Comparison of ENCODE assay signal across 9 cellular contexts in genomic region chr13:51803018-51803417, GRCh38. TPM values are rescaled to one million over a fixed set of nuclear protein-coding genes. Genes with fewer than 3 reads are reported as not detected.
DNase-seq lines count a peak whose midpoint lies in the region; ATAC-seq, FAIRE-seq and TF ChIP-seq lines count a peak whose summit lies in the region.
"Had no signal": no experiment of that assay in that cellular context is flagged by ENCODE, and none has a peak within 500 bp of the region (broad histone marks: within the 10 kb centered on the region; RNA-seq: fewer than 3 reads in every experiment).

No MANE protein-coding gene starts in this region.

- intact Hi-C loops in kidney (cut with DNase I): no loop called here

- H3K27me3 ChIP-seq in suprapubic skin: no peaks in the 10 kb centered on the region

- 52% methylated on average over 5 of the region's 5 CpGs for WGBS in suprapubic skin

- no peak for TF ChIP-seq POLR2A in suprapubic skin (IDR thresholded peaks at IDR 0.05)

- peak overlapping the region; percentile 87 for H3K4me3 Mint-ChIP-seq in activated CD8-positive, alpha-beta memory T cell treated with anti-CD3 and anti-CD28 coated beads, Interleukin-2, amount 10 ng/mL, durations not matched to agents 7 days and 5 days
- H3K4me3 Mint-ChIP-seq in activated naive CD8-positive, alpha-beta T cell treated with anti-CD3 and anti-CD28 coated beads, Interleukin-2, amount 10 ng/mL, durations not matched to agents 7 days and 5 days: peak overlapping the region; percentile 87

- peak overlapping the region; percentile 100 for H3K27ac Mint-ChIP-seq in activated CD8-positive, alpha-beta memory T cell treated with anti-CD3 and anti-CD28 coated beads, Interleukin-2, amount 10 ng/mL, durations not matched to agents 7 days and 5 days
- peak overlapping the region; percentile 99 for H3K27ac Mint-ChIP-seq in activated naive CD8-positive, alpha-beta T cell treated with anti-CD3 and anti-CD28 coated beads, Interleukin-2, amount 10 ng/mL, durations not matched to agents 7 days and 5 days

- no peaks in the 10 kb centered on the region for H3K27me3 Mint-ChIP-seq in activated CD8-positive, alpha-beta memory T cell treated with anti-CD3 and anti-CD28 coated beads, Interleukin-2, amount 10 ng/mL, durations not matched to agents 7 days and 5 days
- H3K27me3 Mint-ChIP-seq in activated naive CD8-positive, alpha-beta T cell treated with anti-CD3 and anti-CD28 coated beads, Interleukin-2, amount 10 ng/mL, durations not matched to agents 7 days and 5 days: no peaks in the 10 kb centered on the region

- ATAC-seq in activated CD8-positive, alpha-beta memory T cell treated with anti-CD3 and anti-CD28 coated beads, Interleukin-2, amount 10 ng/mL, durations not matched to agents 7 days and 5 days: no peak
- no peak for ATAC-seq in activated naive CD8-positive, alpha-beta T cell treated with anti-CD3 and anti-CD28 coated beads, Interleukin-2, amount 10 ng/mL, durations not matched to agents 7 days and 5 days (ENCODE audit: low read depth)
- no peak for ATAC-seq in HG03565 (IDR thresholded peaks at IDR 0.05; ENCODE audit: unreplicated experiment)

- no peak for TF ChIP-seq EP300 in suprapubic skin (IDR thresholded peaks at IDR 0.05)

- peaks cover 3% of the 10 kb centered on the region for H3K36me3 Mint-ChIP-seq in activated CD8-positive, alpha-beta memory T cell treated with anti-CD3 and anti-CD28 coated beads, Interleukin-2, amount 10 ng/mL, durations not matched to agents 7 days and 5 days
- H3K36me3 Mint-ChIP-seq in activated naive CD8-positive, alpha-beta T cell treated with anti-CD3 and anti-CD28 coated beads, Interleukin-2, amount 10 ng/mL, durations not matched to agents 7 days and 5 days: no peaks in the 10 kb centered on the region

- H3K36me3 ChIP-seq in kidney (ENCODE audit: control insufficient read depth in 1 of 2, insufficient read depth in 2 of 2, low read length in 2 of 2) (peaks cover 2 to 4% of the 10 kb centered on the region in 2 donors), suprapubic skin (peaks cover 2% of the 10 kb centered on the region)

- peaks cover 36% of the 10 kb centered on the region for H3K4me1 Mint-ChIP-seq in activated CD8-positive, alpha-beta memory T cell treated with anti-CD3 and anti-CD28 coated beads, Interleukin-2, amount 10 ng/mL, durations not matched to agents 7 days and 5 days
- H3K4me1 Mint-ChIP-seq in activated naive CD8-positive, alpha-beta T cell treated with anti-CD3 and anti-CD28 coated beads, Interleukin-2, amount 10 ng/mL, durations not matched to agents 7 days and 5 days: peaks cover 36% of the 10 kb centered on the region

- CTCF ChIA-PET in activated CD8-positive, alpha-beta memory T cell treated with anti-CD3 and anti-CD28 coated beads, Interleukin-2, amount 10 ng/mL, durations not matched to agents 7 days and 5 days (lab: Charles Lee): interaction anchor here (0.9 to 1.6 kb wide), 5 partner anchors 12 to 369 kb away, joined by 3 to 6 read pairs (median 4); no protein-coding TSS in a partner anchor

- peak overlapping the region; percentile 15 to 89 for H3K9ac ChIP-seq in kidney (ENCODE audit: low read length in 2 of 2)

- H3K9me3 ChIP-seq in kidney (ENCODE audit: control insufficient read depth in 1 of 2, low read length in 2 of 2) (no peaks in the 10 kb centered on the region), suprapubic skin (no peaks in the 10 kb centered on the region)

- FAIRE-seq in kidney (lab: Jason Lieb, UNC): no peak
- FAIRE-seq in frontal cortex (lab: Jason Lieb, UNC): no peak

- H3K4me1 ChIP-seq in kidney (ENCODE audit: control insufficient read depth in 1 of 2, insufficient read depth in 1 of 2, low read depth in 1 of 2, low read length in 2 of 2) (peaks cover 23 to 32% of the 10 kb centered on the region in 2 donors), suprapubic skin (peaks cover 58% of the 10 kb centered on the region)

- TF ChIP-seq CTCF in kidney (IDR thresholded peaks at IDR 0.05; ENCODE audit: borderline replicate concordance, extremely low read depth, insufficient read depth): no peak
- no peak for TF ChIP-seq CTCF in suprapubic skin (IDR thresholded peaks at IDR 0.05)

- H3K27ac ChIP-seq in kidney (ENCODE audit: low read depth in 2 of 2, low read length in 2 of 2) (peak overlapping the region; percentile 98 to 100), suprapubic skin (peak overlapping the region; percentile 99)

- H3K4me3 ChIP-seq in kidney (ENCODE audit: low read length in 2 of 2): peak overlapping the region; percentile 74 to 84
- peak overlapping the region; percentile 76 for H3K4me3 ChIP-seq in suprapubic skin

- no peaks in the 10 kb centered on the region for H3K9me3 Mint-ChIP-seq in activated CD8-positive, alpha-beta memory T cell treated with anti-CD3 and anti-CD28 coated beads, Interleukin-2, amount 10 ng/mL, durations not matched to agents 7 days and 5 days (ENCODE audit: low read depth)
- H3K9me3 Mint-ChIP-seq in activated naive CD8-positive, alpha-beta T cell treated with anti-CD3 and anti-CD28 coated beads, Interleukin-2, amount 10 ng/mL, durations not matched to agents 7 days and 5 days: no peaks in the 10 kb centered on the region

- DNase-seq in activated CD8-positive, alpha-beta memory T cell treated with anti-CD3 and anti-CD28 coated beads, Interleukin-2, amount 10 ng/mL, durations not matched to agents 7 days and 5 days: no peak
- DNase-seq in activated CD8-positive, alpha-beta memory T cell treated with anti-CD3 and anti-CD28 coated beads for 24 hours: no peak
- peak; percentile 50 for DNase-seq in activated naive CD8-positive, alpha-beta T cell treated with anti-CD3 and anti-CD28 coated beads, Interleukin-2, amount 10 ng/mL, durations not matched to agents 7 days and 5 days
- DNase-seq in kidney (no peak), suprapubic skin (ENCODE audit: low spot score in 2 of 2) (no peak), frontal cortex (ENCODE audit: low spot score in 2 of 2) (no peak), NOMO-1 treated with DMSO at 0.1 percent for 48 hours (lab: John Stamatoyannopoulos, UW; ENCODE audit: unreplicated experiment) (no peak)

- POLR2A ChIA-PET in activated naive CD8-positive, alpha-beta T cell treated with anti-CD3 and anti-CD28 coated beads, Interleukin-2, amount 10 ng/mL, durations not matched to agents 7 days and 5 days (lab: Charles Lee): interaction anchor here (0.9 to 2.0 kb wide), 7 partner anchors 11 to 351 kb away, joined by 3 to 18 read pairs (median 4); partner anchors contain the start of gene INTS6

RNA-seq across cellular contexts. Expression of gene DHRS12, which starts 0.9 kb away (rescaled TPM):
- total RNA-seq in activated CD8-positive, alpha-beta memory T cell treated with anti-CD3 and anti-CD28 coated beads, Interleukin-2, amount 10 ng/mL, durations not matched to agents 7 days and 5 days: 1 to 10 TPM; 6.0 to 6.6 TPM
- total RNA-seq in activated naive CD8-positive, alpha-beta T cell treated with anti-CD3 and anti-CD28 coated beads, Interleukin-2, amount 10 ng/mL, durations not matched to agents 7 days and 5 days: 10 to 100 TPM; 12.6 to 13.1 TPM
- total RNA-seq in kidney (20.4 TPM), suprapubic skin (10 to 100 TPM in 2 of 4 donors, 1 to 10 TPM in 2; 3.5 to 25.8 (median 10.8) TPM), frontal cortex (7.3 TPM)
- polyA plus RNA-seq in kidney (ENCODE audit: insufficient read depth, low read depth, low replicate concordance): 36.1 TPM

RNA-seq across cellular contexts. Expression of gene TMEM272, which starts 42.0 kb away (rescaled TPM):
- total RNA-seq in activated CD8-positive, alpha-beta memory T cell treated with anti-CD3 and anti-CD28 coated beads, Interleukin-2, amount 10 ng/mL, durations not matched to agents 7 days and 5 days: under 1 TPM; 0.09 TPM
- 1 to 10 TPM in 1 of 2 experiments, under 1 TPM in 1; 1.00 to 1.9 TPM for total RNA-seq in activated naive CD8-positive, alpha-beta T cell treated with anti-CD3 and anti-CD28 coated beads, Interleukin-2, amount 10 ng/mL, durations not matched to agents 7 days and 5 days
- 0.19 TPM for total RNA-seq in kidney
- 0.28 TPM for polyA plus RNA-seq in kidney (ENCODE audit: insufficient read depth, low read depth, low replicate concordance)
- total RNA-seq in suprapubic skin: under 1 TPM in 3 of 4 donors, not detected in 1; 0.13 to 0.24 (median 0.17) TPM
- 1.6 TPM for total RNA-seq in frontal cortex
- total RNA-seq: dermis microvascular lymphatic vessel endothelial cell had no signal

RNA-seq across cellular contexts. Expression of gene CCDC70, which starts 58.8 kb away (rescaled TPM):
- total RNA-seq in activated CD8-positive, alpha-beta memory T cell treated with anti-CD3 and anti-CD28 coated beads, Interleukin-2, amount 10 ng/mL, durations not matched to agents 7 days and 5 days: not detected
- total RNA-seq in activated naive CD8-positive, alpha-beta T cell treated with anti-CD3 and anti-CD28 coated beads, Interleukin-2, amount 10 ng/mL, durations not matched to agents 7 days and 5 days: not detected
- total RNA-seq in kidney: not detected
- not detected for polyA plus RNA-seq in kidney (ENCODE audit: insufficient read depth, low read depth, low replicate concordance)
- total RNA-seq in suprapubic skin: not detected
- total RNA-seq in frontal cortex: not detected
- total RNA-seq: dermis microvascular lymphatic vessel endothelial cell had no signal
